Comparison of ENCODE assay signal across 17 cellular contexts in the genomic region with DNA sequence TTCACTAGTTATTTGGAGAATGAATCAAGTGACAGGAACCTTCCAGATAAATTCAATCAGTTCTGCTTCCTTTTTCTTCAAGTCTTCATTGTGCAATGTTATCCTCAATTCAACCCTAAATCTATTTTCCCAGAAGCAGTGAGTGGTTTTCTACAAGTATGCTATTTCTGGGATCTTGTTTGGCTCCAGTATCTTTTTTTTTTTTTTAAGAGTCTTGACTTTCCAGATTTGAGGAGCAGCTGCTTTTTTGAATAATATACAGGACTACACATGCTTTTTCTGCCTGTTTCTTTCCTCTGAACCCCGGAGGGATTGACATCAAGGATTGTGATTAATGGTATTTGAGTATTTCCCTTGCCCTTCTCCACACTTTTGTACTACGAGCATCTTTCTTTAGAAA.
DNase-seq lines count a peak whose midpoint lies in the region; ATAC-seq and TF ChIP-seq lines count a peak whose summit lies in the region.
"Had no signal": no experiment of that assay in that cellular context is flagged by ENCODE, and none has a peak within 500 bp of the region (broad histone marks: within the 10 kb centered on the region; RNA-seq: fewer than 3 reads in every experiment).

No MANE protein-coding gene starts in this region.

- H3K27ac ChIP-seq in left ventricle myocardium inferior (replicated peaks) (peak overlapping the region; percentile 74), gastrocnemius medialis (peak overlapping the region in 3 of 4 donors; percentile 6 to 59 (median 58))
- H3K27ac ChIP-seq: brain microvascular endothelial cell had no signal

- H3K27me3 ChIP-seq in left ventricle myocardium inferior (ENCODE audit: low read depth) (no peaks in the 10 kb centered on the region), gastrocnemius medialis (no peaks in the 10 kb centered on the region)
- H3K27me3 ChIP-seq: brain microvascular endothelial cell, upper lobe of left lung had no signal

- H3K4me1 ChIP-seq in left ventricle myocardium inferior (peaks cover 11% of the 10 kb centered on the region), gastrocnemius medialis (peaks cover 0 to 11% of the 10 kb centered on the region in 2 donors)

- TF ChIP-seq POLR2A in gastrocnemius medialis (IDR thresholded peaks at IDR 0.05) (no peak), lower leg skin (IDR thresholded peaks at IDR 0.05) (no peak)

- in situ Hi-C loops in gastrocnemius medialis (cut with MboI; ENCODE audit: low sequenced_read_pairs in 4 of 4): no loop called here

- no peaks in the 10 kb centered on the region for H3K36me3 ChIP-seq in left ventricle myocardium inferior
- H3K36me3 ChIP-seq in gastrocnemius medialis: no peaks in the 10 kb centered on the region
- H3K36me3 ChIP-seq: brain microvascular endothelial cell, upper lobe of left lung had no signal

- intact Hi-C loops in left ventricle myocardium inferior (cut with micrococcal nuclease) (no loop called here), gastrocnemius medialis (cut with DNase I; ENCODE audit: low total_unique reads) (no loop called here), lower leg skin (cut with DNase I; ENCODE audit: low total_unique reads) (no loop called here)

- DNase-seq in EH (ENCODE audit: low read depth) (peak; percentile 60), cardiac fibroblast (ENCODE audit: low read depth in 2 of 2) (peak; percentile 37 to 90), left ventricle myocardium inferior (no peak), gastrocnemius medialis (no peak), NCI-H2196 (lab: John Stamatoyannopoulos, UW; ENCODE audit: unreplicated experiment) (no peak), lower leg skin (ENCODE audit: low spot score in 2 of 2) (no peak)
- no peak for DNase-seq in stimulated activated naive CD8-positive, alpha-beta T cell treated with anti-CD3 and anti-CD28 coated beads, Interleukin-15, Interleukin-2, amounts not matched to agents 100 U/mL and 50 U/mL, for 24 hours
- DNase-seq: activated CD8-positive, alpha-beta T cell treated with anti-CD3 and anti-CD28 coated beads for 36 hours; brain microvascular endothelial cell; effector memory CD8-positive, alpha-beta T cell; Karpas-422; naive B cell; NCI-H1694; NCI-H524 treated with DMSO at 0.1 percent for 48 hours; stimulated activated CD8-positive, alpha-beta memory T cell treated with anti-CD3 and anti-CD28 coated beads, Interleukin-4, amount 100 ng/mL, for 48 hours; upper lobe of left lung had no signal

- TF ChIP-seq CTCF in cardiac fibroblast (IDR thresholded peaks at IDR 0.05; ENCODE audit: low read depth, low read length) (no peak), left ventricle myocardium inferior (IDR thresholded peaks at IDR 0.05; ENCODE audit: borderline replicate concordance) (no peak), gastrocnemius medialis (IDR thresholded peaks at IDR 0.05 in 4 of 5, conservative IDR thresholded peaks at IDR 0.05 in 1 of 5) (no peak), lower leg skin (IDR thresholded peaks at IDR 0.05) (no peak)

- no peak overlapping the region for H3K4me3 ChIP-seq in cardiac fibroblast (replicated peaks in 1 of 2; ENCODE audit: low read depth in 2 of 2, low read length in 2 of 2)
- H3K4me3 ChIP-seq in left ventricle myocardium inferior: no peak overlapping the region
- H3K4me3 ChIP-seq in gastrocnemius medialis: no peak overlapping the region
- H3K4me3 ChIP-seq in lower leg skin (ENCODE audit: low read depth, poor library complexity, severe bottlenecking): no peak overlapping the region
- H3K4me3 ChIP-seq: upper lobe of left lung had no signal

- H3K9me3 ChIP-seq in left ventricle myocardium inferior (replicated peaks): no peaks in the 10 kb centered on the region
- no peaks in the 10 kb centered on the region for H3K9me3 ChIP-seq in gastrocnemius medialis
- H3K9me3 ChIP-seq: upper lobe of left lung had no signal

- 32 to 36% methylated on average over 2 of the region's 2 CpGs for WGBS in lower leg skin, 2 donors

- peak; percentile 70 to 83 for ATAC-seq in gastrocnemius medialis
- ATAC-seq in GM18909 (IDR thresholded peaks at IDR 0.05; ENCODE audit: poor library complexity, unreplicated experiment): no peak
- ATAC-seq in stimulated activated naive CD8-positive, alpha-beta T cell treated with anti-CD3 and anti-CD28 coated beads, Interleukin-15, Interleukin-2, amounts not matched to agents 100 U/mL and 50 U/mL, for 24 hours: no peak
- ATAC-seq: activated CD8-positive, alpha-beta T cell treated with anti-CD3 and anti-CD28 coated beads for 36 hours; effector memory CD8-positive, alpha-beta T cell had no signal

Comparison
In these comparisons a context has a peak if more than half of its experiments do, and no peak if none do; other contexts are left out.
1. DNase-seq: peak in EH (single experiment) and cardiac fibroblast (2 of 2); none in left ventricle myocardium inferior (single experiment), gastrocnemius medialis (0 of 2), NCI-H2196 (single experiment), lower leg skin (0 of 2) and stimulated activated naive CD8-positive, alpha-beta T cell treated with anti-CD3 and anti-CD28 coated beads, Interleukin-15, Interleukin-2, amounts not matched to agents 100 U/mL and 50 U/mL, for 24 hours (single experiment).
2. ATAC-seq: peak in gastrocnemius medialis (2 of 2); none in GM18909 (single experiment) and stimulated activated naive CD8-positive, alpha-beta T cell treated with anti-CD3 and anti-CD28 coated beads, Interleukin-15, Interleukin-2, amounts not matched to agents 100 U/mL and 50 U/mL, for 24 hours (single experiment).